ENCODE assay signal across 1 cellular context in genomic region chr5:180600554-180601041, GRCh38.
TF ChIP-seq lines count a peak whose summit lies in the region.

No MANE protein-coding gene starts in this region.

TF ChIP-seq in WTC11, 78 proteins besides CTCF, POLR2A, EP300 and RAD21 (continued from another document):
- TF ChIP-seq, protein P1, sequence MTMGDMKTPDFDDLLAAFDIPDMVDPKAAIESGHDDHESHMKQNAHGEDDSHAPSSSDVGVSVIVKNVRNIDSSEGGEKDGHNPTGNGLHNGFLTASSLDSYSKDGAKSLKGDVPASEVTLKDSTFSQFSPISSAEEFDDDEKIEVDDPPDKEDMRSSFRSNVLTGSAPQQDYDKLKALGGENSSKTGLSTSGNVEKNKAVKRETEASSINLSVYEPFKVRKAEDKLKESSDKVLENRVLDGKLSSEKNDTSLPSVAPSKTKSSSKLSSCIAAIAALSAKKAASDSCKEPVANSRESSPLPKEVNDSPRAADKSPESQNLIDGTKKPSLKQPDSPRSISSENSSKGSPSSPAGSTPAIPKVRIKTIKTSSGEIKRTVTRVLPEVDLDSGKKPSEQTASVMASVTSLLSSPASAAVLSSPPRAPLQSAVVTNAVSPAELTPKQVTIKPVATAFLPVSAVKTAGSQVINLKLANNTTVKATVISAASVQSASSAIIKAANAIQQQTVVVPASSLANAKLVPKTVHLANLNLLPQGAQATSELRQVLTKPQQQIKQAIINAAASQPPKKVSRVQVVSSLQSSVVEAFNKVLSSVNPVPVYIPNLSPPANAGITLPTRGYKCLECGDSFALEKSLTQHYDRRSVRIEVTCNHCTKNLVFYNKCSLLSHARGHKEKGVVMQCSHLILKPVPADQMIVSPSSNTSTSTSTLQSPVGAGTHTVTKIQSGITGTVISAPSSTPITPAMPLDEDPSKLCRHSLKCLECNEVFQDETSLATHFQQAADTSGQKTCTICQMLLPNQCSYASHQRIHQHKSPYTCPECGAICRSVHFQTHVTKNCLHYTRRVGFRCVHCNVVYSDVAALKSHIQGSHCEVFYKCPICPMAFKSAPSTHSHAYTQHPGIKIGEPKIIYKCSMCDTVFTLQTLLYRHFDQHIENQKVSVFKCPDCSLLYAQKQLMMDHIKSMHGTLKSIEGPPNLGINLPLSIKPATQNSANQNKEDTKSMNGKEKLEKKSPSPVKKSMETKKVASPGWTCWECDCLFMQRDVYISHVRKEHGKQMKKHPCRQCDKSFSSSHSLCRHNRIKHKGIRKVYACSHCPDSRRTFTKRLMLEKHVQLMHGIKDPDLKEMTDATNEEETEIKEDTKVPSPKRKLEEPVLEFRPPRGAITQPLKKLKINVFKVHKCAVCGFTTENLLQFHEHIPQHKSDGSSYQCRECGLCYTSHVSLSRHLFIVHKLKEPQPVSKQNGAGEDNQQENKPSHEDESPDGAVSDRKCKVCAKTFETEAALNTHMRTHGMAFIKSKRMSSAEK (CRISPR knock-in tag; IDR thresholded peaks at IDR 0.05; ENCODE audit: borderline replicate concordance), result no peak
